In the genomic region with DNA sequence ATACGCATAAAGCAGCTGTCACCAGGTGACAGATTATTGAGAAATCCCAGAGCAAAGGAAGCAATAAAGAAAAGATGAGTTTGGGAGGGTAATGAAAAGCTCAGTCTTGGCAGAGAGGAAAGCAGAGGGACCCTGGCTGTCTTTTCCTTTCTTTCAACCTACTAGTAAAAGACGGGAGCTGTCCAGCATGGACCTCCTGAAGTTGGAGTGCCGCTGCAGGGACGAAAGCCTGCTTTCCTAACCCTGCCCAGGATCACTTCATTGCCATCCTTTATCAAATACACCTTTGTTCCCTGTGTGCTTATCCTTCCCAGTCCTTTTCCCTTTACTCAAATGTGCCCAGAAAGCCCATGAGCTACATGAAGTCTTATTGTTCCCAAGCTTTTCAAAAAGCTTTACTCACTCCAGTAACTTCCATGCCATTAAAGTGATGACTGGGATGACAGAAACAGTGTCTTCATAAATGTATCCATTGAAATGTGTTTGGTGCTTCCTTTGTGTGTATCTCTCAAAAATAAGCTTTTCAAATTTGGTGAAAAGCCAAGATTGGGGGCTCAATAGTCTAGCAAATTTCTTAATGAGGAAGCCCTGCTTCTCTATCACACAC, we compare ENCODE assay signal across 10 cellular contexts. TPM values are rescaled to one million over a fixed set of nuclear protein-coding genes. Genes with fewer than 3 reads are reported as not detected.
DNase-seq lines count a peak whose midpoint lies in the region; ATAC-seq lines count a peak whose summit lies in the region.
"Had no signal": no experiment of that assay in that cellular context is flagged by ENCODE, and none has a peak within 500 bp of the region (broad histone marks: within the 10 kb centered on the region; RNA-seq: fewer than 3 reads in every experiment).

No MANE protein-coding gene starts in this region.

- POLR2A ChIA-PET in activated CD4-positive, alpha-beta T cell treated with anti-CD3 and anti-CD28 coated beads, Interleukin-2, amount 10 ng/mL, durations not matched to agents 7 days and 5 days (lab: Charles Lee), result no interaction called here

- no peaks in the 10 kb centered on the region for H3K9me3 Mint-ChIP-seq in activated CD4-positive, alpha-beta T cell treated with anti-CD3 and anti-CD28 coated beads, Interleukin-2, amount 10 ng/mL, durations not matched to agents 7 days and 5 days

- CTCF ChIA-PET in activated CD4-positive, alpha-beta T cell treated with anti-CD3 and anti-CD28 coated beads, Interleukin-2, amount 10 ng/mL, durations not matched to agents 7 days and 5 days (lab: Charles Lee), result interaction anchor here (0.8 to 1.2 kb wide), 4 partner anchors 9 to 61 kb away, joined by 3 to 5 read pairs (median 4); no protein-coding TSS in a partner anchor

- H3K27ac Mint-ChIP-seq in activated CD4-positive, alpha-beta T cell treated with anti-CD3 and anti-CD28 coated beads, Interleukin-2, amount 10 ng/mL, durations not matched to agents 7 days and 5 days, result no peak overlapping the region

- H3K36me3 Mint-ChIP-seq in activated CD4-positive, alpha-beta T cell treated with anti-CD3 and anti-CD28 coated beads, Interleukin-2, amount 10 ng/mL, durations not matched to agents 7 days and 5 days (ENCODE audit: low read depth), result no peaks in the 10 kb centered on the region

- DNase-seq in COLO829 (ENCODE audit: low spot score) (peak; percentile 75), HPDE6-E6E7 (ENCODE audit: extremely low spot score) (peak; percentile 35), iPS-NIHi11 (ENCODE audit: low spot score) (peak; percentile 79), NCI-H446 treated with DMSO at 0.1 percent for 48 hours (lab: John Stamatoyannopoulos, UW) (no peak), NCI-H510A (lab: John Stamatoyannopoulos, UW) (no peak), amniotic stem cell (lab: John Stamatoyannopoulos, UW) (no peak)
- DNase-seq in activated CD4-positive, alpha-beta T cell treated with anti-CD3 and anti-CD28 coated beads, Interleukin-2, amount 10 ng/mL, durations not matched to agents 7 days and 5 days, result peak; percentile 46

- H3K4me1 Mint-ChIP-seq in activated CD4-positive, alpha-beta T cell treated with anti-CD3 and anti-CD28 coated beads, Interleukin-2, amount 10 ng/mL, durations not matched to agents 7 days and 5 days, result peaks cover 3% of the 10 kb centered on the region

- H3K27me3 Mint-ChIP-seq in activated CD4-positive, alpha-beta T cell treated with anti-CD3 and anti-CD28 coated beads, Interleukin-2, amount 10 ng/mL, durations not matched to agents 7 days and 5 days, result peaks cover 56% of the 10 kb centered on the region

- ATAC-seq in HG02885 (IDR thresholded peaks at IDR 0.05; ENCODE audit: poor library complexity, unreplicated experiment), result no peak
- ATAC-seq: body of pancreas had no signal

- H3K4me3 Mint-ChIP-seq in activated CD4-positive, alpha-beta T cell treated with anti-CD3 and anti-CD28 coated beads, Interleukin-2, amount 10 ng/mL, durations not matched to agents 7 days and 5 days, result no peak overlapping the region

RNA-seq across cellular contexts. Expression of a gene that starts 3.7 kb away (rescaled TPM):
- under 1 TPM; 0.12 to 0.44 TPM for total RNA-seq in activated CD4-positive, alpha-beta T cell treated with anti-CD3 and anti-CD28 coated beads, Interleukin-2, amount 10 ng/mL, durations not matched to agents 7 days and 5 days

RNA-seq across cellular contexts. Expression of a gene that starts 33.9 kb away (rescaled TPM):
- total RNA-seq in activated CD4-positive, alpha-beta T cell treated with anti-CD3 and anti-CD28 coated beads, Interleukin-2, amount 10 ng/mL, durations not matched to agents 7 days and 5 days, result not detected
- total RNA-seq: T-helper 1 cell treated with Interleukin-12 subunit alpha and Interleukin-12 subunit beta and Interleukin-4 antibody, amounts not matched to agents 30 ng/mL and 1 ng/mL, for 36 hours had no signal

RNA-seq across cellular contexts. Expression of a gene that starts 57.6 kb away (rescaled TPM):
- 10 to 100 TPM; 14.8 to 16.4 TPM for total RNA-seq in activated CD4-positive, alpha-beta T cell treated with anti-CD3 and anti-CD28 coated beads, Interleukin-2, amount 10 ng/mL, durations not matched to agents 7 days and 5 days

Comparison
In these comparisons a context has a peak if more than half of its experiments do, and no peak if none do; other contexts are left out.
1. DNase-seq: peak in COLO829 (single experiment), HPDE6-E6E7 (single experiment), activated CD4-positive, alpha-beta T cell treated with anti-CD3 and anti-CD28 coated beads, Interleukin-2, amount 10 ng/mL, durations not matched to agents 7 days and 5 days (single experiment) and iPS-NIHi11 (single experiment); none in NCI-H446 treated with DMSO at 0.1 percent for 48 hours (single experiment), NCI-H510A (single experiment) and amniotic stem cell (single experiment).